In the genomic region with DNA sequence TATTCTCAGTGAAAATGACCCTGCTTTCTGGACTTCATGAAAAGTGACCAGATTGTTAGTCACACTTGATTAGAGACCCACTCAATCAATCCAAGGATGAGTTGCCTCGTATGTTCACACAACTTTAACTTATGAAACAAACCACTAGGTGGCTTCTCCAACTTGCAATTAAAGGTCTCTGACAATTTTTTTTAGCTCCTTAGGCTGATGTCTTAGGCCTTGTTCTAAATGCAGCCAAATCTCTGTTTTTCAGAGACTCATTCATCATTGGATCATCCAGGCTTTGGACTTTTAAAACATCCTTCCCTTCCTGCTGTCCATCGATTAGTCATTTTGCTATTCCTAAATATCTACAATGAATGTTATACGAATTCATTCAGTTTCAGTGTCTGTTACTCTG, we compare ENCODE assay signal across 8 cellular contexts.
DNase-seq lines count a peak whose midpoint lies in the region; ATAC-seq and TF ChIP-seq lines count a peak whose summit lies in the region.

No MANE protein-coding gene starts in this region.

- intact Hi-C loops in ovary (cut with DNase I) = no loop called here

- TF ChIP-seq EP300 in ovary (IDR thresholded peaks at IDR 0.05) = no peak

- no peaks in the 10 kb centered on the region for H3K9me3 Mint-ChIP-seq in naive B cell

- H3K27me3 ChIP-seq in ovary = no peaks in the 10 kb centered on the region

- ATAC-seq in GM18520 (IDR thresholded peaks at IDR 0.05; ENCODE audit: unreplicated experiment) (peak; percentile 62), HG02884 (IDR thresholded peaks at IDR 0.05; ENCODE audit: unreplicated experiment) (peak; percentile 97), naive B cell (ENCODE audit: low read depth in 2 of 2) (no peak)

- DNase-seq in CMK (ENCODE audit: low read depth) = peak; percentile 14
- peak; percentile 36 for DNase-seq in NCI-H446 treated with DMSO at 0.1 percent for 48 hours (lab: John Stamatoyannopoulos, UW)
- DNase-seq in central memory CD4-positive, alpha-beta T cell = peak; percentile 16
- peak; percentile 20 for DNase-seq in naive B cell
- DNase-seq in ovary = no peak
- no peak for DNase-seq in activated CD4-positive, alpha-beta T cell treated with anti-CD3 and anti-CD28 coated beads for 4 hours

- peaks cover 2% of the 10 kb centered on the region for H3K4me1 ChIP-seq in ovary (ENCODE audit: insufficient read depth)

- H3K27ac Mint-ChIP-seq in naive B cell = no peak overlapping the region

- H3K4me3 ChIP-seq in ovary = no peak overlapping the region

- H3K36me3 Mint-ChIP-seq in naive B cell = peaks cover 12 to 13% of the 10 kb centered on the region in 2 donors

- H3K36me3 ChIP-seq in ovary = no peaks in the 10 kb centered on the region

- no peaks in the 10 kb centered on the region for H3K27me3 Mint-ChIP-seq in naive B cell

- 65% methylated on average over 3 of the region's 3 CpGs for WGBS in ovary, 3 donors

- H3K27ac ChIP-seq in ovary = no peak overlapping the region

- no peak for TF ChIP-seq POLR2A in ovary (IDR thresholded peaks at IDR 0.05)

- peaks cover 0 to 5% (median 0%) of the 10 kb centered on the region in 3 donors for H3K4me1 Mint-ChIP-seq in naive B cell

- no peak for TF ChIP-seq CTCF in ovary (IDR thresholded peaks at IDR 0.05)

- H3K9me3 ChIP-seq in ovary = no peaks in the 10 kb centered on the region

- H3K4me3 Mint-ChIP-seq in naive B cell = no peak overlapping the region

Comparison
In these comparisons a context has a peak if more than half of its experiments do, and no peak if none do; other contexts are left out.
1. DNase-seq: peak in CMK (single experiment), NCI-H446 treated with DMSO at 0.1 percent for 48 hours (single experiment), central memory CD4-positive, alpha-beta T cell (single experiment) and naive B cell (single experiment); none in ovary (0 of 5) and activated CD4-positive, alpha-beta T cell treated with anti-CD3 and anti-CD28 coated beads for 4 hours (0 of 2).
2. ATAC-seq: peak in GM18520 (single experiment) and HG02884 (single experiment); none in naive B cell (0 of 2).